Comparison of ENCODE assay signal across 12 cellular contexts in the genomic region with DNA sequence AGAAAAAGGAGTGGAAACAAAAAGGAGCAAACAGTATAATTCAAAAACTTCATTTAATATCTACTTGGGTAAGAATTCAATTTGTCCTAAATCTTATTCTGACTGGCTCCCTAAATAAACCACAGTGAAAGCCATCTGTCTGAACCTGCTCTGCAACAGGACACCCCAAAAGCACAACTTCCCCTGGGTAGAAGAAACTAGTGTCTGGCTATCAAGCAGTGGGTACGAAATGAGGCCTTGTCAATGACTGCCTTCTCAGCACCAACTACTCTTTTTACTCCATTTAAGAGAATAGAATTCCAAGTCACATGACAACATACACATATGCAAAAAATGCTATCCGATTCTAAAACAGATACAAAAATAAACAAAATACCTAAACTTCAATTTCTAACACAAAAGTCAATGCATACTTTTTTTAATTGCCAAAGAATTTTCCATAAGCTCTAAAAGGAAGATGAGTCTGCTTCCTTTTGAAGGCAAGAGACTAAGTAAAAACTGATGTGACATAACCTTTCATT.
DNase-seq lines count a peak whose midpoint lies in the region; ATAC-seq, FAIRE-seq and TF ChIP-seq lines count a peak whose summit lies in the region.
"Had no signal": no experiment of that assay in that cellular context is flagged by ENCODE, and none has a peak within 500 bp of the region (broad histone marks: within the 10 kb centered on the region; RNA-seq: fewer than 3 reads in every experiment).

No MANE protein-coding gene starts in this region.

- POLR2A ChIA-PET in K562 (lab: Yijun Ruan, JAX): interaction anchor here (1.1 to 2.6 kb wide), 3 partner anchors 10 to 134 kb away, joined by 3 to 15 read pairs (median 3); no protein-coding TSS in a partner anchor

- TF ChIP-seq POLR2A in heart left ventricle (IDR thresholded peaks at IDR 0.05): no peak
- no peak for TF ChIP-seq POLR2A in K562 (conservative IDR thresholded peaks at IDR 0.05)

- H3K9me2 ChIP-seq in MM.1S (replicated peaks; ENCODE audit: insufficient read depth, low read length): no peaks in the 10 kb centered on the region

- H3K4me3 ChIP-seq in heart left ventricle (peak overlapping the region in 11 of 12 donors; percentile 31 to 73 (median 59)), K562 (no peak overlapping the region; the same call in 1 of the 2 replicates), mesenchymal stem cell (ENCODE audit: insufficient read depth in 1 of 2, low read depth in 1 of 2, low read length in 2 of 2) (peak overlapping the region in 1 of 2 experiments; percentile 88), upper lobe of right lung (peak overlapping the region; percentile 48), MM.1S (ENCODE audit: low read length) (no peak overlapping the region)

- H3K23ac ChIP-seq in mesenchymal stem cell (ENCODE audit: low read length in 2 of 2): no peak overlapping the region

- H2BK15ac ChIP-seq in mesenchymal stem cell (ENCODE audit: low read depth, poor library complexity, severe bottlenecking): no peak overlapping the region

- FAIRE-seq in K562 (lab: Jason Lieb, UNC): no peak
- FAIRE-seq: colon had no signal

- no peaks in the 10 kb centered on the region for H3F3A ChIP-seq in MM.1S (ENCODE audit: insufficient read depth, low read length)

- H4K8ac ChIP-seq in mesenchymal stem cell (ENCODE audit: low read length): no peak overlapping the region

- no TSS peak for BruUV-seq in K562 (replicated peaks; lab: Mats Ljungman, UMichigan)

- H3K36me3 ChIP-seq in heart left ventricle (peaks cover 0 to 12% (median 0%) of the 10 kb centered on the region in 9 donors), K562 (ENCODE audit: control insufficient read depth, insufficient read depth, low read length) (no peaks in the 10 kb centered on the region; the same call in 2 of the 3 replicates), mesenchymal stem cell (ENCODE audit: control insufficient read depth in 1 of 2, insufficient read depth in 2 of 2, low read depth in 1 of 2, low read length in 2 of 2) (peaks cover 5 to 6% of the 10 kb centered on the region in 2 experiments), upper lobe of right lung (no peaks in the 10 kb centered on the region), MM.1S (replicated peaks; ENCODE audit: insufficient read depth, low read length) (no peaks in the 10 kb centered on the region)

- H3K79me2 ChIP-seq in K562 (ENCODE audit: control insufficient read depth, insufficient read depth, low read length) (peaks cover 25% of the 10 kb centered on the region), MM.1S (ENCODE audit: low read length) (no peaks in the 10 kb centered on the region)

- H3K4me1 ChIP-seq in heart left ventricle: peaks cover 11 to 62% (median 42%) of the 10 kb centered on the region in 12 donors
- peaks cover 7 to 28% of the 10 kb centered on the region in 2 experiments; a peak in 4 of 5 replicates for H3K4me1 ChIP-seq in K562 (replicated peaks in 1 of 2; ENCODE audit: control insufficient read depth in 2 of 2, insufficient read depth in 2 of 2, low read length in 2 of 2)
- peaks cover 5% of the 10 kb centered on the region for H3K4me1 ChIP-seq in mesenchymal stem cell (ENCODE audit: control insufficient read depth, insufficient read depth, low read depth, low read length)
- peaks cover 39% of the 10 kb centered on the region for H3K4me1 ChIP-seq in upper lobe of right lung
- H3K4me1 ChIP-seq in MM.1S (ENCODE audit: low read length): 0 out of 2 replicates have a peak, but pooled peaks cover 3% of the 10 kb centered on the region

- no peak overlapping the region for H2BK12ac ChIP-seq in mesenchymal stem cell (ENCODE audit: low read length in 2 of 2)

- H3K4me2 ChIP-seq in K562 (ENCODE audit: insufficient read depth, low read length): peak overlapping the region; percentile 82; the same call in 1 of the 2 replicates
- H3K4me2 ChIP-seq in mesenchymal stem cell (ENCODE audit: low read length, poor library complexity, severe bottlenecking): no peak overlapping the region
- H3K4me2 ChIP-seq in MM.1S (ENCODE audit: low read depth, low read length): no peak overlapping the region

- H3K27ac ChIP-seq in heart left ventricle: peak overlapping the region; percentile 76 to 92 (median 86)
- peak overlapping the region; percentile 77; the same call in 1 of the 3 replicates for H3K27ac ChIP-seq in K562 (ENCODE audit: extremely low read depth, low read depth, low read length)
- H3K27ac ChIP-seq in mesenchymal stem cell (ENCODE audit: low read length, poor library complexity, severe bottlenecking): no peak overlapping the region
- peak overlapping the region; percentile 84 for H3K27ac ChIP-seq in upper lobe of right lung
- no peak overlapping the region for H3K27ac ChIP-seq in MM.1S (ENCODE audit: low read length)

- no peak overlapping the region for H3K14ac ChIP-seq in mesenchymal stem cell (ENCODE audit: low read length in 2 of 2)

- 36 to 59% (median 40%) methylated on average over 2 of the region's 2 CpGs for WGBS in heart left ventricle, 4 donors
- WGBS in K562 (ENCODE audit: insufficient coverage, low coverage, missing lambda C conversion rate): 58% methylated on average over 2 of the region's 2 CpGs
- WGBS in mesenchymal stem cell: 61% methylated on average over 2 of the region's 2 CpGs

- H3K27me3 ChIP-seq in heart left ventricle: no peaks in the 10 kb centered on the region
- no peaks in the 10 kb centered on the region for H3K27me3 ChIP-seq in K562 (ENCODE audit: control insufficient read depth in 2 of 2, insufficient read depth in 2 of 2, low read length in 2 of 2)
- no peaks in the 10 kb centered on the region for H3K27me3 ChIP-seq in mesenchymal stem cell (ENCODE audit: control insufficient read depth in 1 of 2, insufficient read depth in 1 of 2, low read length in 2 of 2)
- H3K27me3 ChIP-seq in upper lobe of right lung: no peaks in the 10 kb centered on the region
- H3K27me3 ChIP-seq in MM.1S (replicated peaks; ENCODE audit: insufficient read depth, low read length): no peaks in the 10 kb centered on the region

- H3K79me1 ChIP-seq in mesenchymal stem cell (replicated peaks; ENCODE audit: low read length, poor library complexity, severe bottlenecking): peaks cover 16% of the 10 kb centered on the region

- H3K9ac ChIP-seq in K562 (ENCODE audit: insufficient read depth in 1 of 2, low read depth in 2 of 2, low read length in 2 of 2): no peak overlapping the region
- peak overlapping the region; percentile 91 for H3K9ac ChIP-seq in mesenchymal stem cell (ENCODE audit: low read length)
- H3K9ac ChIP-seq in MM.1S (ENCODE audit: low read length): no peak overlapping the region

- CTCF ChIA-PET in K562 (lab: Yijun Ruan, JAX; ENCODE audit: low intra/inter-chr PET ratio): no interaction called here

- H2AK5ac ChIP-seq in mesenchymal stem cell (ENCODE audit: low read length, severe bottlenecking): no peak overlapping the region

- no peaks in the 10 kb centered on the region for H3K9me3 ChIP-seq in heart left ventricle
- H3K9me3 ChIP-seq in K562 (replicated peaks; ENCODE audit: control insufficient read depth, insufficient read depth, low read depth, low read length): no peaks in the 10 kb centered on the region
- H3K9me3 ChIP-seq in mesenchymal stem cell (ENCODE audit: control insufficient read depth, low read length): no peaks in the 10 kb centered on the region
- no peaks in the 10 kb centered on the region for H3K9me3 ChIP-seq in upper lobe of right lung
- H3K9me3 ChIP-seq in MM.1S (replicated peaks; ENCODE audit: insufficient read depth, low read length): no peaks in the 10 kb centered on the region
- H3K9me3 ChIP-seq: mucosa of descending colon had no signal

- in situ Hi-C loops in K562 (cut with MboI): no loop called here

- H3K4ac ChIP-seq in mesenchymal stem cell (ENCODE audit: low read depth in 1 of 2, low read length in 2 of 2): no peak overlapping the region

- intact Hi-C loops in heart left ventricle (cut with DNase I): loop anchor here in 7 of 10 donors (5.0 to 10.0 kb wide), 7 partner anchors 60 to 152 kb away; no protein-coding TSS in a partner anchor
- intact Hi-C loops in cardiac septum (cut with DNase I): loop anchor here (5.0 kb wide), 2 partner anchors 102 to 152 kb away; no protein-coding TSS in a partner anchor
- intact Hi-C loops in K562 (cut with micrococcal nuclease): no loop called here
- intact Hi-C loops in upper lobe of right lung (cut with DNase I): no loop called here

- H2BK120ac ChIP-seq in mesenchymal stem cell (ENCODE audit: low read depth, low read length): no peak overlapping the region

- DNase-seq in heart left ventricle: no peak
- DNase-seq in cardiac septum (ENCODE audit: low spot score): no peak
- no peak for DNase-seq in K562 (ENCODE audit: extremely low read depth in 1 of 4, low spot score in 3 of 4)
- DNase-seq in mesenchymal stem cell: no peak
- no peak for DNase-seq in upper lobe of right lung
- no peak for DNase-seq in MM.1S
- DNase-seq: activated CD4-positive, alpha-beta T cell treated with anti-CD3 and anti-CD28 coated beads, Interleukin-2, amount 50 U/mL, for 4 hours; NCI-H2227 treated with DMSO at 0.1 percent for 48 hours had no signal

- H3K18ac ChIP-seq in mesenchymal stem cell (ENCODE audit: low read depth in 1 of 2, low read length in 2 of 2): no peak overlapping the region

- no peak for ATAC-seq in heart left ventricle
- no peak for ATAC-seq in K562
- ATAC-seq in upper lobe of right lung: no peak
- ATAC-seq in GM21576 (IDR thresholded peaks at IDR 0.05; ENCODE audit: unreplicated experiment): no peak
- no peak for ATAC-seq in GM19397 (IDR thresholded peaks at IDR 0.05; ENCODE audit: unreplicated experiment)

- H2AFZ ChIP-seq in K562 (ENCODE audit: low read depth, low read length): no peak overlapping the region
- no peak overlapping the region for H2AFZ ChIP-seq in mesenchymal stem cell (ENCODE audit: low read depth, low read length)
- H2AFZ ChIP-seq in MM.1S (ENCODE audit: low read length): no peak overlapping the region

- no peak overlapping the region for H2BK5ac ChIP-seq in mesenchymal stem cell (ENCODE audit: low read depth, low read length, poor library complexity, severe bottlenecking)

- TF ChIP-seq RAD21 in K562 (CRISPR knock-in tag; conservative IDR thresholded peaks at IDR 0.05 in 1 of 2, IDR thresholded peaks at IDR 0.05 in 1 of 2): no peak

- no peaks in the 10 kb centered on the region for H3K9me1 ChIP-seq in K562 (ENCODE audit: control insufficient read depth, insufficient read depth, low read length)

- TF ChIP-seq CTCF in heart left ventricle (IDR thresholded peaks at IDR 0.05) (no peak), K562 (IDR thresholded peaks at IDR 0.05 in 2 of 3, conservative IDR thresholded peaks at IDR 0.05 in 1 of 3; ENCODE audit: insufficient read depth in 2 of 3, low read depth in 1 of 3, low read length in 3 of 3) (no peak), upper lobe of right lung (IDR thresholded peaks at IDR 0.05) (no peak), MM.1S (IDR thresholded peaks at IDR 0.05; ENCODE audit: low read length) (no peak)

- H4K20me1 ChIP-seq in K562 (replicated peaks; ENCODE audit: control insufficient read depth, insufficient read depth, low read length) (no peaks in the 10 kb centered on the region), MM.1S (ENCODE audit: insufficient read depth, low read length) (no peaks in the 10 kb centered on the region)

- H4K91ac ChIP-seq in mesenchymal stem cell (ENCODE audit: low read length): no peak overlapping the region

- no peak for TF ChIP-seq EP300 in K562 (IDR thresholded peaks at IDR 0.05; ENCODE audit: low read length)

Comparison
In these comparisons a context has a peak if more than half of its experiments do, and no peak if none do; other contexts are left out.
1. H3K27ac ChIP-seq: peak in heart left ventricle (12 of 12), K562 (single experiment) and upper lobe of right lung (single experiment); none in mesenchymal stem cell (single experiment) and MM.1S (single experiment).
2. H3K4me3 ChIP-seq: peak in heart left ventricle (11 of 12) and upper lobe of right lung (single experiment); none in K562 (single experiment) and MM.1S (single experiment).
3. intact Hi-C loops: an anchor here in heart left ventricle (5.0 to 10.0 kb wide) and cardiac septum (5.0 kb wide); none called in K562 and upper lobe of right lung.